Comparison of ENCODE assay signal across 20 cellular contexts in the genomic region with DNA sequence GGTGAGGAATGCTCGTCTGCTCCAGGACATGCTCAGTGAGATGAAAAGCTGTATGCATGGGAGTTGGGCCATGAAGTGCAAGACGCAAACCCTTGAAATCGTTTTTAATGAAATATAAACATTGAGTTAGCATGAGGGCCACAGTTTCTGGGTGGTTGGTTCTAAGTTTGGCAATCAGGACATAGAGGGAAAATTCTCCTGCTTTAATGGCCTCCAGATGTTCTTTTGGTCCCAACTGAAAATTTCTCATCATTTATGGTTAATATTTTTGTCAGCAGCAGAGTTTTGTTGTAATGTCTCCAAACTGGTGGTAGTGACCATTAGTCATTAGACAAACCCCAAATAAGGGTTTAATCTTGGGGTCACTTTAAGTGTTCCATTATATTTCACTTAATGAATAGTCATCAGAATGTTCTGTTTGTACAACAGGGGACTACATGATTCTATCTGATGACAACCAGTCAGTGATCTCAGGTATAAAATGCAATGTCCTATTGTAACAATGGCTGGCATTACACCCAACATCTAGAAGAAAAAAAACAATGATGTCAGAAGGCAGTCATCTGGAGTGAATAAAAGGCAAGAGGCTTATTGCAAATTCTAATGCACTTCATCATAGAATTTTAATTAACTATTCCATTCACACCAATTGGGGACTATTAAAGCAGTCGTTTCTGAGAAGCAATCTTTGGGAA.
DNase-seq lines count a peak whose midpoint lies in the region; ATAC-seq, FAIRE-seq and TF ChIP-seq lines count a peak whose summit lies in the region.
"Had no signal": no experiment of that assay in that cellular context is flagged by ENCODE, and none has a peak within 500 bp of the region (broad histone marks: within the 10 kb centered on the region; RNA-seq: fewer than 3 reads in every experiment).

No MANE protein-coding gene starts in this region.

- TF ChIP-seq RAD21 in SK-N-SH (IDR thresholded peaks at IDR 0.05; ENCODE audit: low read length), result no peak

- H3K4me2 ChIP-seq in SK-N-SH, result peak overlapping the region; percentile 62
- H3K4me2 ChIP-seq: GM23338 had no signal

- CTCF ChIA-PET in SK-N-SH (lab: Yijun Ruan, JAX), result interaction anchor here (1.2 kb wide), 1 partner anchor 15 kb away, joined by 3 read pairs; no protein-coding TSS in a partner anchor

- FAIRE-seq in bronchial epithelial cell (lab: Jason Lieb, UNC), result no peak

- no peak overlapping the region for H3K4me3 ChIP-seq in SK-N-SH (ENCODE audit: low read depth in 2 of 2, low read length in 1 of 2)
- no peak overlapping the region for H3K4me3 ChIP-seq in bronchial epithelial cell (ENCODE audit: low read depth, low read length)
- no peak overlapping the region for H3K4me3 ChIP-seq in upper lobe of right lung
- H3K4me3 ChIP-seq: GM23338, SK-N-MC, tibial nerve had no signal

- no peak for ATAC-seq in SK-N-SH treated with all-trans-retinoic acid at 6 μM for 48 hours
- no peak for ATAC-seq in upper lobe of right lung
- ATAC-seq: effector memory CD8-positive, alpha-beta T cell; GM23338; left colon had no signal

- no peak for TF ChIP-seq CTCF in SK-N-SH (IDR thresholded peaks at IDR 0.05)
- no peak for TF ChIP-seq CTCF in bronchial epithelial cell (IDR thresholded peaks at IDR 0.05; ENCODE audit: insufficient read depth, low read length, severe bottlenecking)
- TF ChIP-seq CTCF in upper lobe of right lung (IDR thresholded peaks at IDR 0.05), result no peak

- peak in 1 of 2 experiments; percentile 22; a peak in 1 of 4 replicates for TF ChIP-seq EP300 in SK-N-SH (IDR thresholded peaks at IDR 0.05; ENCODE audit: borderline replicate concordance in 1 of 2, low read depth in 1 of 2, low read length in 1 of 2)

- H3K27me3 ChIP-seq in SK-N-SH (ENCODE audit: insufficient read depth) (no peaks in the 10 kb centered on the region), bronchial epithelial cell (ENCODE audit: control insufficient read depth, insufficient read depth, low read length) (no peaks in the 10 kb centered on the region), upper lobe of right lung (no peaks in the 10 kb centered on the region)
- H3K27me3 ChIP-seq: brain microvascular endothelial cell, tibial nerve had no signal

- no peaks in the 10 kb centered on the region for H3K9me2 ChIP-seq in SK-N-SH

- DNase-seq in SK-N-SH (no peak), bronchial epithelial cell (ENCODE audit: low read depth) (peak; percentile 44), kidney glomerular epithelial cell (lab: John Stamatoyannopoulos, UW) (peak; percentile 63), NCI-H526 (lab: John Stamatoyannopoulos, UW) (no peak), SHP77 (lab: John Stamatoyannopoulos, UW) (no peak), NCI-H2081 treated with DMSO at 0.1 percent for 48 hours (lab: John Stamatoyannopoulos, UW) (no peak), upper lobe of right lung (no peak)
- DNase-seq: activated gamma-delta T cell; brain microvascular endothelial cell; effector memory CD8-positive, alpha-beta T cell; IMR-90; left colon; retina; stimulated activated CD4-positive, alpha-beta T cell treated with anti-CD3 and anti-CD28 coated beads, Interleukin-2, amount 100 ng/mL, for 24 hours had no signal

- peaks cover 38% of the 10 kb centered on the region for H3F3A ChIP-seq in SK-N-SH (replicated peaks; ENCODE audit: insufficient read depth)

- no peaks in the 10 kb centered on the region for H4K20me1 ChIP-seq in SK-N-SH (ENCODE audit: insufficient read depth)

- 80% methylated on average over 4 of the region's 4 CpGs for WGBS in SK-N-SH (ENCODE audit: low lambda C conversion rate)

- H2AFZ ChIP-seq in SK-N-SH (ENCODE audit: low read depth), result no peak overlapping the region
- H2AFZ ChIP-seq: GM23338 had no signal

- H3K36me3 ChIP-seq in SK-N-SH (replicated peaks in 1 of 2; ENCODE audit: control insufficient read depth in 1 of 2, insufficient read depth in 2 of 2, low read length in 1 of 2) (no peaks in the 10 kb centered on the region), bronchial epithelial cell (ENCODE audit: control insufficient read depth, insufficient read depth, low read length) (no peaks in the 10 kb centered on the region), upper lobe of right lung (no peaks in the 10 kb centered on the region)
- H3K36me3 ChIP-seq: brain microvascular endothelial cell, tibial nerve had no signal

- H3K79me2 ChIP-seq in SK-N-SH (ENCODE audit: insufficient read depth), result no peaks in the 10 kb centered on the region

- H3K4me1 ChIP-seq in SK-N-SH (ENCODE audit: control insufficient read depth in 1 of 2, insufficient read depth in 2 of 2, low read depth in 1 of 2, low read length in 1 of 2) (peaks cover 0 to 50% of the 10 kb centered on the region in 2 experiments; a peak in 3 of 4 replicates), upper lobe of right lung (peaks cover 10% of the 10 kb centered on the region)

- POLR2A ChIA-PET in SK-N-SH (lab: Yijun Ruan, JAX), result no interaction called here

- H3K9me3 ChIP-seq in SK-N-SH (no peaks in the 10 kb centered on the region), upper lobe of right lung (no peaks in the 10 kb centered on the region)
- H3K9me3 ChIP-seq: tibial nerve had no signal

- peak overlapping the region; percentile 10; the same call in 1 of the 2 replicates for H3K9ac ChIP-seq in SK-N-SH

- H3K27ac ChIP-seq in SK-N-SH (ENCODE audit: low read depth in 2 of 2, low read length in 1 of 2) (peak overlapping the region; percentile 70 to 92; a peak in 3 of 4 replicates), upper lobe of right lung (no peak overlapping the region)
- H3K27ac ChIP-seq: 22Rv1, brain microvascular endothelial cell, SK-N-MC, tibial nerve, VCaP had no signal

- intact Hi-C loops in upper lobe of right lung (cut with DNase I), result no loop called here

TF ChIP-seq in SK-N-SH, 30 proteins besides CTCF, POLR2A, EP300 and RAD21 (continues in another document):
- TF ChIP-seq, protein P1, sequence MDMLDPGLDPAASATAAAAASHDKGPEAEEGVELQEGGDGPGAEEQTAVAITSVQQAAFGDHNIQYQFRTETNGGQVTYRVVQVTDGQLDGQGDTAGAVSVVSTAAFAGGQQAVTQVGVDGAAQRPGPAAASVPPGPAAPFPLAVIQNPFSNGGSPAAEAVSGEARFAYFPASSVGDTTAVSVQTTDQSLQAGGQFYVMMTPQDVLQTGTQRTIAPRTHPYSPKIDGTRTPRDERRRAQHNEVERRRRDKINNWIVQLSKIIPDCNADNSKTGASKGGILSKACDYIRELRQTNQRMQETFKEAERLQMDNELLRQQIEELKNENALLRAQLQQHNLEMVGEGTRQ (IDR thresholded peaks at IDR 0.05; ENCODE audit: borderline replicate concordance, low read depth, low read length), result no peak
- peak; percentile 57; the same call in 1 of the 2 replicates for TF ChIP-seq FOXM1 (IDR thresholded peaks at IDR 0.05; ENCODE audit: low read depth)
- TF ChIP-seq JUND (IDR thresholded peaks at IDR 0.05), result peak; percentile 59
- no peak for TF ChIP-seq GABPA (IDR thresholded peaks at IDR 0.05; ENCODE audit: low read depth)
- TF ChIP-seq SMC3 (IDR thresholded peaks at IDR 0.05; ENCODE audit: low read depth, low read length), result no peak
- TF ChIP-seq SIN3A (IDR thresholded peaks at IDR 0.05; ENCODE audit: borderline replicate concordance, low read depth, low read length), result no peak

TF ChIP-seq in SK-N-SH treated with all-trans-retinoic acid at 6 μM for 48 hours, 23 proteins besides CTCF, POLR2A, EP300 and RAD21 (continues in another document):
- TF ChIP-seq SNAI2 (CRISPR knock-in tag; IDR thresholded peaks at IDR 0.05) (no peak), ZNF8 (CRISPR knock-in tag; IDR thresholded peaks at IDR 0.05) (no peak), CSDC2 (CRISPR knock-in tag; IDR thresholded peaks at IDR 0.05) (no peak), OSR1 (CRISPR knock-in tag; IDR thresholded peaks at IDR 0.05) (no peak), ZFP30 (CRISPR knock-in tag; IDR thresholded peaks at IDR 0.05) (no peak), ARNTL (CRISPR knock-in tag; IDR thresholded peaks at IDR 0.05; ENCODE audit: borderline replicate concordance, low read depth) (no peak), ZFP3 (CRISPR knock-in tag; IDR thresholded peaks at IDR 0.05) (no peak)
- TF ChIP-seq, protein P2, sequence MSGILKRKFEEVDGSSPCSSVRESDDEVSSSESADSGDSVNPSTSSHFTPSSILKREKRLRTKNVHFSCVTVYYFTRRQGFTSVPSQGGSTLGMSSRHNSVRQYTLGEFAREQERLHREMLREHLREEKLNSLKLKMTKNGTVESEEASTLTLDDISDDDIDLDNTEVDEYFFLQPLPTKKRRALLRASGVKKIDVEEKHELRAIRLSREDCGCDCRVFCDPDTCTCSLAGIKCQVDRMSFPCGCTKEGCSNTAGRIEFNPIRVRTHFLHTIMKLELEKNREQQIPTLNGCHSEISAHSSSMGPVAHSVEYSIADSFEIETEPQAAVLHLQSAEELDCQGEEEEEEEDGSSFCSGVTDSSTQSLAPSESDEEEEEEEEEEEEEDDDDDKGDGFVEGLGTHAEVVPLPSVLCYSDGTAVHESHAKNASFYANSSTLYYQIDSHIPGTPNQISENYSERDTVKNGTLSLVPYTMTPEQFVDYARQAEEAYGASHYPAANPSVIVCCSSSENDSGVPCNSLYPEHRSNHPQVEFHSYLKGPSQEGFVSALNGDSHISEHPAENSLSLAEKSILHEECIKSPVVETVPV (CRISPR knock-in tag; IDR thresholded peaks at IDR 0.05), result no peak
- TF ChIP-seq, protein P3, sequence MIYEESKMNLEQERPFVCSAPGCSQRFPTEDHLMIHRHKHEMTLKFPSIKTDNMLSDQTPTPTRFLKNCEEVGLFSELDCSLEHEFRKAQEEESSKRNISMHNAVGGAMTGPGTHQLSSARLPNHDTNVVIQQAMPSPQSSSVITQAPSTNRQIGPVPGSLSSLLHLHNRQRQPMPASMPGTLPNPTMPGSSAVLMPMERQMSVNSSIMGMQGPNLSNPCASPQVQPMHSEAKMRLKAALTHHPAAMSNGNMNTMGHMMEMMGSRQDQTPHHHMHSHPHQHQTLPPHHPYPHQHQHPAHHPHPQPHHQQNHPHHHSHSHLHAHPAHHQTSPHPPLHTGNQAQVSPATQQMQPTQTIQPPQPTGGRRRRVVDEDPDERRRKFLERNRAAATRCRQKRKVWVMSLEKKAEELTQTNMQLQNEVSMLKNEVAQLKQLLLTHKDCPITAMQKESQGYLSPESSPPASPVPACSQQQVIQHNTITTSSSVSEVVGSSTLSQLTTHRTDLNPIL (CRISPR knock-in tag; IDR thresholded peaks at IDR 0.05; ENCODE audit: low read depth), result no peak

Comparison
In these comparisons a context has a peak if more than half of its experiments do, and no peak if none do; other contexts are left out.
1. DNase-seq: peak in bronchial epithelial cell (single experiment) and kidney glomerular epithelial cell (single experiment); none in SK-N-SH (single experiment), NCI-H526 (0 of 2), SHP77 (0 of 2), NCI-H2081 treated with DMSO at 0.1 percent for 48 hours (single experiment) and upper lobe of right lung (single experiment).